Comparison of ENCODE assay signal across 8 cellular contexts in the genomic region with DNA sequence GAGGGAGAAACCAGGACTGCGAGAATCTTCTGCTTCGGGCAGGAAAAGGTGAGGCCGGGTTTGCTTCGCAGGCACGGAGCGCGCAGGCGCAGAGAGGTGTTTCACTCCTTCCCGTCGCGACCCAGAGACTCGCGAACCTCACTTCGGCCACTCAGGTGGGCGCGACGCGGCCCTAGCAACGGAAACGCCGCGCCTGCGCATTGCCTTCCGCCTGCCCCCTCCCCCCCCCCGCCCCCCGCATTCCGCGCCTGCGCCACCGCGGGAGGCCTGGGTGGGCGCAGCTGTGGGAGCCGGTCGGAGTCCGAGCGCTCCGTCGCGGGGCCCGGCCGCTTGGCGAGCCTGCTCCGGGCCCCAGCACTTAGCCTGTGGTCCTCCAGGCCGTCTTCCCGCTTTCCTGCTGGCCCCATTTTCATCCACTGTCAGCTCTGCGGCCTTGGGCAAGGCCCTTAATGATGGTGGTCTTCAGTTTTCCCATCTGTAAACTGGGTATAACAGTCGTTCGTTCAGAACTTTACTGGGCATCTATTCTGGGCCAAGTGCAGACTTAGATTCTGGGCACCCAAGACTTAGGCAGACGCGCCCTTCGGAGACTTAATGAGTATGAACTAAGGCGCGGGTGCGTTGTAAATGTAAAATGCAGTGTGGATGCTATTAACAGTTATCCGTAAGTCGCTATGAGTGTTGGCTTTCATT.
DNase-seq lines count a peak whose midpoint lies in the region; ATAC-seq, FAIRE-seq and TF ChIP-seq lines count a peak whose summit lies in the region.

No MANE protein-coding gene starts in this region.

- TF ChIP-seq POLR2A in H54 (IDR thresholded peaks at IDR 0.05; ENCODE audit: low read depth, low read length) = no peak

- POLR2A ChIA-PET in activated CD4-positive, alpha-beta memory T cell treated with anti-CD3 and anti-CD28 coated beads for 36 hours (lab: Charles Lee) = no interaction called here

- H3K27me3 ChIP-seq in ectodermal cell (ENCODE audit: control insufficient read depth, insufficient read depth, low read length, poor library complexity, severe bottlenecking) = peaks cover 12% of the 10 kb centered on the region

- H3K9me3 ChIP-seq in ectodermal cell (ENCODE audit: control insufficient read depth, low read length) (no peaks in the 10 kb centered on the region), mesodermal cell (ENCODE audit: control insufficient read depth, low read length) (no peaks in the 10 kb centered on the region)

- H3K4me3 ChIP-seq in ectodermal cell (ENCODE audit: insufficient read depth, low read depth, low read length) (peak overlapping the region; percentile 36), mesodermal cell (ENCODE audit: extremely low read depth, insufficient read depth, low read length, poor library complexity, severe bottlenecking) (peak overlapping the region; percentile 31)

- H3K27me3 Mint-ChIP-seq in activated CD4-positive, alpha-beta memory T cell treated with anti-CD3 and anti-CD28 coated beads for 36 hours = peaks cover 30% of the 10 kb centered on the region

- ATAC-seq in HG03457 (IDR thresholded peaks at IDR 0.05; ENCODE audit: unreplicated experiment) = no peak

- H3K4me1 ChIP-seq in ectodermal cell (ENCODE audit: control insufficient read depth, insufficient read depth, low read length) (no peaks in the 10 kb centered on the region), mesodermal cell (ENCODE audit: control insufficient read depth, insufficient read depth, low read length, poor library complexity, severe bottlenecking) (no peaks in the 10 kb centered on the region)

- no peaks in the 10 kb centered on the region for H3K9me3 Mint-ChIP-seq in activated CD4-positive, alpha-beta memory T cell treated with anti-CD3 and anti-CD28 coated beads for 36 hours

- intact Hi-C loops in activated CD4-positive, alpha-beta memory T cell treated with anti-CD3 and anti-CD28 coated beads for 36 hours (cut with micrococcal nuclease) = no loop called here

- H3K27ac ChIP-seq in ectodermal cell (ENCODE audit: insufficient read depth, low read depth, low read length, poor library complexity, severe bottlenecking) (no peak overlapping the region), mesodermal cell (ENCODE audit: low read depth, low read length, severe bottlenecking) (no peak overlapping the region)

- peak overlapping the region; percentile 40 for H3K4me3 Mint-ChIP-seq in activated CD4-positive, alpha-beta memory T cell treated with anti-CD3 and anti-CD28 coated beads for 36 hours

- FAIRE-seq in H54 (lab: Jason Lieb, UNC) = no peak

- peaks cover 14% of the 10 kb centered on the region for H3K4me1 Mint-ChIP-seq in activated CD4-positive, alpha-beta memory T cell treated with anti-CD3 and anti-CD28 coated beads for 36 hours (ENCODE audit: low read depth)

- no peak overlapping the region for H3K27ac Mint-ChIP-seq in activated CD4-positive, alpha-beta memory T cell treated with anti-CD3 and anti-CD28 coated beads for 36 hours

- H3K36me3 ChIP-seq in ectodermal cell (ENCODE audit: control insufficient read depth, insufficient read depth, low read length) (no peaks in the 10 kb centered on the region), mesodermal cell (ENCODE audit: control insufficient read depth, insufficient read depth, low read length) (no peaks in the 10 kb centered on the region)

- CTCF ChIA-PET in activated CD4-positive, alpha-beta memory T cell treated with anti-CD3 and anti-CD28 coated beads for 36 hours (lab: Charles Lee) = no interaction called here

- peak; percentile 75 for DNase-seq in Daoy (ENCODE audit: low read depth)
- peak; percentile 61 for DNase-seq in activated CD4-positive, alpha-beta memory T cell treated with anti-CD3 and anti-CD28 coated beads for 36 hours
- DNase-seq in stimulated activated CD8-positive, alpha-beta memory T cell treated with anti-CD3 and anti-CD28 coated beads, Interleukin-15, amount 100 ng/mL, for 48 hours (ENCODE audit: low read depth in 2 of 2) = peak; percentile 30 to 50
- no peak for DNase-seq in NCI-H510A treated with DMSO at 0.1 percent for 48 hours (lab: John Stamatoyannopoulos, UW)
- DNase-seq in H54 (ENCODE audit: insufficient read length, low spot score) = no peak

- H3K36me3 Mint-ChIP-seq in activated CD4-positive, alpha-beta memory T cell treated with anti-CD3 and anti-CD28 coated beads for 36 hours = no peaks in the 10 kb centered on the region

- 24% methylated on average over 55 to 56 of the region's 56 CpGs for WGBS in ectodermal cell, 2 experiments
- 26 to 47% methylated on average over 25 to 41 of the region's 56 CpGs for whole genome bisulfite sequencing in mesodermal cell (ENCODE audit: insufficient coverage in 2 of 2), 2 experiments

Comparison
In these comparisons a context has a peak if more than half of its experiments do, and no peak if none do; other contexts are left out.
1. DNase-seq: peak in Daoy (single experiment), activated CD4-positive, alpha-beta memory T cell treated with anti-CD3 and anti-CD28 coated beads for 36 hours (single experiment) and stimulated activated CD8-positive, alpha-beta memory T cell treated with anti-CD3 and anti-CD28 coated beads, Interleukin-15, amount 100 ng/mL, for 48 hours (2 of 2); none in NCI-H510A treated with DMSO at 0.1 percent for 48 hours (single experiment) and H54 (single experiment).